ENCODE assay signal across 24 cellular contexts in genomic region chr15:64772488-64772887, GRCh38. TPM values are rescaled to one million over a fixed set of nuclear protein-coding genes. Genes with fewer than 3 reads are reported as not detected.
DNase-seq lines count a peak whose midpoint lies in the region; ATAC-seq, FAIRE-seq and TF ChIP-seq lines count a peak whose summit lies in the region.
"Had no signal": no experiment of that assay in that cellular context is flagged by ENCODE, and none has a peak within 500 bp of the region (broad histone marks: within the 10 kb centered on the region; RNA-seq: fewer than 3 reads in every experiment).

No MANE protein-coding gene starts in this region.

- H2BK5ac ChIP-seq in H1 (ENCODE audit: low read depth, low read length) = peak overlapping the region; percentile 2; the same call in 1 of the 2 replicates

- no peak overlapping the region for H4K91ac ChIP-seq in H1 (replicated peaks; ENCODE audit: insufficient read length, low read length)

- no peak overlapping the region for H3K27ac Mint-ChIP-seq in neural crest cell (ENCODE audit: unreplicated experiment)
- H3K27ac Mint-ChIP-seq: dendritic cell treated with granulocyte-macrophage colony-stimulating factor and Interleukin-4, amounts not matched to agents 40 ng/mL and 50 ng/mL, for 4 days; neural progenitor cell; stimulated activated memory B cell treated with anti-CD40 and anti-IgM and Interleukin-4, amounts not matched to agents 10 μg/mL and 1 μg/mL and 100 μg/mL, for 72 hours had no signal

- H2BK120ac ChIP-seq in H1 (replicated peaks; ENCODE audit: low read depth, low read length) = no peak overlapping the region

- no peak overlapping the region for H2AFZ ChIP-seq in H1 (ENCODE audit: low read length)
- H2AFZ ChIP-seq: neural progenitor cell had no signal

- no peak overlapping the region for H2BK12ac ChIP-seq in H1 (ENCODE audit: low read depth, low read length)

- peak; percentile 65 for FAIRE-seq in H1 (lab: Jason Lieb, UNC)
- FAIRE-seq: H54, islet of Langerhans had no signal

- peak overlapping the region; percentile 5 for H3K4me3 Mint-ChIP-seq in neural crest cell
- H3K4me3 Mint-ChIP-seq: dendritic cell treated with granulocyte-macrophage colony-stimulating factor and Interleukin-4, amounts not matched to agents 40 ng/mL and 50 ng/mL, for 4 days; stimulated activated memory B cell treated with anti-CD40 and anti-IgM and Interleukin-4, amounts not matched to agents 10 μg/mL and 1 μg/mL and 100 μg/mL, for 72 hours had no signal

- H3K27ac ChIP-seq in HUES48 (ENCODE audit: low read depth, low read length) (peak overlapping the region; percentile 78), H1 (ENCODE audit: low read depth, low read length) (peak overlapping the region; percentile 13; the same call in 1 of the 2 replicates), aorta (ENCODE audit: low read depth in 1 of 2, low read length in 2 of 2) (no peak overlapping the region), left lung (no peak overlapping the region)
- H3K27ac ChIP-seq: lower lobe of right lung, neural progenitor cell, RWPE1 had no signal

- H3K36me3 Mint-ChIP-seq in neural crest cell (ENCODE audit: low read depth) = no peaks in the 10 kb centered on the region
- H3K36me3 Mint-ChIP-seq: neural progenitor cell; stimulated activated memory B cell treated with anti-CD40 and anti-IgM and Interleukin-4, amounts not matched to agents 10 μg/mL and 1 μg/mL and 100 μg/mL, for 72 hours had no signal

- TF ChIP-seq RAD21 in H1 (IDR thresholded peaks at IDR 0.05 in 1 of 2, conservative IDR thresholded peaks at IDR 0.05 in 1 of 2; ENCODE audit: low read depth in 2 of 2, low read length in 2 of 2) = no peak

- intact Hi-C loops in aorta (cut with DNase I) = no loop called here
- intact Hi-C loops in left lung (cut with DNase I) = no loop called here

- no peaks in the 10 kb centered on the region for H3K9me3 ChIP-seq in HUES48 (ENCODE audit: control insufficient read depth, insufficient read depth, low read length)
- H3K9me3 ChIP-seq in H1 (ENCODE audit: insufficient read depth in 2 of 2, low read depth in 1 of 2, low read length in 1 of 2) = no peaks in the 10 kb centered on the region
- H3K9me3 ChIP-seq in aorta (ENCODE audit: control insufficient read depth, low read length) = no peaks in the 10 kb centered on the region
- no peaks in the 10 kb centered on the region for H3K9me3 ChIP-seq in left lung
- H3K9me3 ChIP-seq: BE2C, lower lobe of right lung had no signal

- peaks cover 14% of the 10 kb centered on the region for H3K23me2 ChIP-seq in H1 (ENCODE audit: low read depth, low read length)

- peaks cover 40% of the 10 kb centered on the region for H3K4me1 ChIP-seq in HUES48 (ENCODE audit: control insufficient read depth, insufficient read depth, low read length)
- H3K4me1 ChIP-seq in H1 (replicated peaks in 1 of 4; ENCODE audit: control insufficient read depth in 3 of 4, insufficient read depth in 4 of 4, low read length in 3 of 4) = peaks cover 22 to 32% (median 28%) of the 10 kb centered on the region in 4 experiments
- H3K4me1 ChIP-seq in aorta (ENCODE audit: control insufficient read depth in 1 of 2, insufficient read depth in 2 of 2, low read length in 2 of 2) = no peaks in the 10 kb centered on the region
- H3K4me1 ChIP-seq in left lung = peaks cover 7 to 15% of the 10 kb centered on the region in 2 donors
- H3K4me1 ChIP-seq: BE2C, lower lobe of right lung had no signal

- H3K4me1 Mint-ChIP-seq in neural crest cell = peaks cover 27% of the 10 kb centered on the region

- H4K20me1 ChIP-seq in H1 (replicated peaks in 1 of 2; ENCODE audit: control insufficient read depth in 1 of 2, insufficient read depth in 2 of 2, low read length in 2 of 2) = peaks cover 8% of the 10 kb centered on the region in 2 experiments

- no peak overlapping the region for H2BK15ac ChIP-seq in H1 (ENCODE audit: low read length)

- H3K79me1 ChIP-seq in H1 (ENCODE audit: low read depth, low read length) = peaks cover 10% of the 10 kb centered on the region; the same call in 1 of the 2 replicates

- H3K14ac ChIP-seq in H1 (ENCODE audit: insufficient read length) = no peak overlapping the region

- H2BK20ac ChIP-seq in H1 (ENCODE audit: low read length) = no peak overlapping the region

- no peak for TF ChIP-seq POLR2A in H1 (IDR thresholded peaks at IDR 0.05; ENCODE audit: control extremely low read depth in 1 of 2, low read depth in 2 of 2, low read length in 2 of 2)

- CTCF ChIA-PET in H1 (lab: Charles Lee; ENCODE audit: partially characterized antibody) = interaction anchor here (0.7 to 46.3 kb wide), 3 partner anchors 10 to 39 kb away, joined by 3 to 883 read pairs (median 5); no protein-coding TSS in a partner anchor

- no peaks in the 10 kb centered on the region for H3K27me3 Mint-ChIP-seq in neural crest cell (ENCODE audit: low read depth)

- DNase-seq in CMK (ENCODE audit: low read depth) (peak; percentile 62), H1 (ENCODE audit: low read depth in 1 of 2, low spot score in 2 of 2) (no peak), neural crest cell (ENCODE audit: low read depth, low spot score) (no peak), aorta (no peak), left lung (no peak)
- DNase-seq: activated CD4-positive, alpha-beta T cell treated with anti-CD3 and anti-CD28 coated beads for 1 hour; activated T-cell treated with anti-CD3 and anti-CD28 coated beads, Interleukin-2, amount 50 U/mL, for 1 hour; BE2C; Kasumi-1; lower lobe of right lung; NCI-H187 treated with DMSO at 0.1 percent for 48 hours; NCI-H748 treated with DMSO at 0.1 percent for 48 hours; stimulated activated CD4-positive, alpha-beta T cell treated with anti-CD3 and anti-CD28 coated beads, Interleukin-2, amount 100 ng/mL, for 24 hours; T1000 had no signal

- peak overlapping the region; percentile 93 to 94 for H3K4me2 ChIP-seq in H1 (ENCODE audit: insufficient read depth in 1 of 2, low read depth in 2 of 2, low read length in 2 of 2)
- H3K4me2 ChIP-seq: neural progenitor cell had no signal

- no peak overlapping the region for H4K8ac ChIP-seq in H1 (ENCODE audit: extremely low read depth, insufficient read depth, low read length)

- POLR2A ChIA-PET in H1 (lab: Charles Lee; ENCODE audit: partially characterized antibody) = interaction anchor here (0.7 to 3.8 kb wide), 10 partner anchors 9 to 93 kb away, joined by 3 to 46 read pairs (median 3); no protein-coding TSS in a partner anchor

- no peak overlapping the region for H3K4ac ChIP-seq in H1 (replicated peaks; ENCODE audit: insufficient read length, low read depth, low read length)

- peaks cover 53 to 93% of the 10 kb centered on the region in 2 experiments for H3K79me2 ChIP-seq in H1 (ENCODE audit: control insufficient read depth in 1 of 2, insufficient read depth in 2 of 2, low read length in 2 of 2)

- H3K9ac ChIP-seq in HUES48 (ENCODE audit: low read depth, low read length) = peak overlapping the region; percentile 41; the same call in 1 of the 2 replicates
- H3K9ac ChIP-seq in H1 (replicated peaks in 1 of 4; ENCODE audit: extremely low read depth in 1 of 4, low read depth in 3 of 4, low read length in 3 of 4) = peak overlapping the region in 1 of 4 experiments; percentile 33; a peak in 1 of 7 replicates
- H3K9ac ChIP-seq: neural progenitor cell had no signal

- 0 out of 2 replicates have a peak overlapping the region, but pooled peaks have one; percentile 20 for H3K18ac ChIP-seq in H1 (ENCODE audit: extremely low read depth, low read length)

- TF ChIP-seq EP300 in H1 (IDR thresholded peaks at IDR 0.05; ENCODE audit: borderline replicate concordance in 1 of 2, low read depth in 2 of 2, low read length in 2 of 2) = no peak

- WGBS in H1 (ENCODE audit: extremely low coverage in 1 of 2, insufficient coverage in 1 of 2, insufficient read length in 1 of 2, insufficient replicate concordance in 2 of 2, low coverage in 1 of 2, low lambda C conversion rate in 2 of 2, missing lambda C conversion rate in 1 of 2), 2 experiments = 40% methylated on average over 3 of the region's 3 CpGs; no CpG with 5 or more reads in 1 of the 2 experiments
- 74 to 81% methylated on average over 3 of the region's 3 CpGs for WGBS in aorta, 2 donors

- H3K36me3 ChIP-seq in HUES48 (ENCODE audit: control insufficient read depth, insufficient read depth, low read length) = no peaks in the 10 kb centered on the region; the same call in 1 of the 2 replicates
- 0 out of 8 replicates have a peak, but pooled peaks cover 0 to 5% (median 0%) of the 10 kb centered on the region in 4 experiments for H3K36me3 ChIP-seq in H1 (ENCODE audit: control insufficient read depth in 2 of 4, insufficient read depth in 4 of 4, low read length in 3 of 4)
- no peaks in the 10 kb centered on the region for H3K36me3 ChIP-seq in aorta (ENCODE audit: control insufficient read depth in 1 of 2, insufficient read depth in 2 of 2, low read length in 1 of 2)
- no peaks in the 10 kb centered on the region for H3K36me3 ChIP-seq in left lung
- H3K36me3 ChIP-seq: BE2C, lower lobe of right lung, neural progenitor cell had no signal

- TF ChIP-seq CTCF in H1 (IDR thresholded peaks at IDR 0.05; ENCODE audit: control extremely low read depth in 1 of 3, insufficient read depth in 1 of 3, low read depth in 1 of 3, low read length in 3 of 3) (no peak), neural crest cell (conservative IDR thresholded peaks at IDR 0.05) (no peak), left lung (IDR thresholded peaks at IDR 0.05) (no peak)

- no peaks in the 10 kb centered on the region for H3K9me3 Mint-ChIP-seq in neural crest cell
- H3K9me3 Mint-ChIP-seq: dendritic cell treated with granulocyte-macrophage colony-stimulating factor and Interleukin-4, amounts not matched to agents 40 ng/mL and 50 ng/mL, for 4 days; neural progenitor cell; stimulated activated memory B cell treated with anti-CD40 and anti-IgM and Interleukin-4, amounts not matched to agents 10 μg/mL and 1 μg/mL and 100 μg/mL, for 72 hours had no signal

- H3K4me3 ChIP-seq in HUES48 (ENCODE audit: low read depth, low read length) = peak overlapping the region; percentile 70
- peak overlapping the region; percentile 10 to 73 (median 14); a peak in 5 of 8 replicates for H3K4me3 ChIP-seq in H1 (ENCODE audit: extremely low read depth in 1 of 4, insufficient read depth in 2 of 4, low read depth in 3 of 4, low read length in 4 of 4)
- no peak overlapping the region for H3K4me3 ChIP-seq in aorta (ENCODE audit: low read length in 2 of 2)
- H3K4me3 ChIP-seq in left lung = no peak overlapping the region
- H3K4me3 ChIP-seq: lower lobe of right lung, neural progenitor cell had no signal

- H3K56ac ChIP-seq in H1 (replicated peaks; ENCODE audit: insufficient read length, low read depth, low read length) = no peak overlapping the region

- no peak overlapping the region for H4K5ac ChIP-seq in H1 (ENCODE audit: insufficient read length, low read depth, low read length)

- H2AK5ac ChIP-seq in H1 (ENCODE audit: low read depth, low read length) = no peak overlapping the region; the same call in 1 of the 2 replicates

- no peak overlapping the region for H3K23ac ChIP-seq in H1 (ENCODE audit: insufficient read length)

- no peaks in the 10 kb centered on the region for H3K27me3 ChIP-seq in HUES48 (ENCODE audit: control insufficient read depth, insufficient read depth, low read length)
- no peaks in the 10 kb centered on the region for H3K27me3 ChIP-seq in H1 (replicated peaks in 1 of 4; ENCODE audit: control insufficient read depth in 3 of 4, extremely low read depth in 1 of 4, insufficient read depth in 3 of 4, low read length in 3 of 4)
- no peaks in the 10 kb centered on the region for H3K27me3 ChIP-seq in aorta (ENCODE audit: control insufficient read depth in 1 of 2, insufficient read depth in 2 of 2, low read length in 1 of 2)
- H3K27me3 ChIP-seq in left lung = peaks cover 0 to 53% of the 10 kb centered on the region in 2 donors

- no peak for ATAC-seq in GM21717 (IDR thresholded peaks at IDR 0.05; ENCODE audit: unreplicated experiment)
- ATAC-seq in GM19023 (IDR thresholded peaks at IDR 0.05; ENCODE audit: unreplicated experiment) = no peak
- no peak for ATAC-seq in aorta (ENCODE audit: low FRiP score)
- ATAC-seq in left lung = no peak
- ATAC-seq: lower lobe of right lung; stimulated activated memory B cell treated with anti-CD40 and anti-IgM and Interleukin-4, amounts not matched to agents 10 μg/mL and 1 μg/mL and 100 μg/mL, for 72 hours had no signal

RNA-seq across cellular contexts. Expression of gene RBPMS2, which starts 2.9 kb away (rescaled TPM):
- 238 and 243 TPM in 2 replicates for total RNA-seq in H1 (2021; fragmentation: NEBNext Ultra II Directional; extraction: Animal tissue kit (Norgen Biotek cat#: 25700))
- polyA plus RNA-seq in H1 (2011; rRNA removed) (55.8 and 104 TPM in 2 replicates), aorta (1 to 10 TPM in 1 of 2 donors, under 1 TPM in 1; 0.51 to 1.0 TPM)
- 31.2 TPM for polyA plus RNA-seq in H1 (2011; cell fraction: cytosol; rRNA removed)
- 88.9 TPM for polyA plus RNA-seq in H1 (2011; cell fraction: nucleus; rRNA removed)
- polyA plus RNA-seq in H1 (2012, experiment 1 of 2) = 145 to 173 TPM (median 167 TPM) in 4 replicates
- polyA plus RNA-seq in H1 (2012, experiment 2 of 2) = 212 TPM
- polyA plus RNA-seq in H1 (2013, experiment 1 of 2) = 218 TPM
- 220 TPM for polyA plus RNA-seq in H1 (2013, experiment 2 of 2)
- 28.4 and 38.8 TPM in 2 replicates for polyA minus RNA-seq in H1 (2011; rRNA and poly(A)+ RNA removed)
- polyA minus RNA-seq in H1 (2011; cell fraction: cytosol; rRNA and poly(A)+ RNA removed) = 90.8 TPM
- polyA minus RNA-seq in H1 (2011; cell fraction: nucleus; rRNA and poly(A)+ RNA removed) = 44.7 TPM
- total RNA-seq in neural crest cell (40.3 and 40.5 TPM in 2 replicates), aorta (1 to 10 TPM; 6.9 to 9.9 TPM), left lung (1 to 10 TPM; 3.7 to 4.7 TPM)
- total RNA-seq: HT-29 had no signal

RNA-seq across cellular contexts. Expression of gene PIF1, which starts 53.0 kb away (rescaled TPM):
- 136 and 138 TPM in 2 replicates for total RNA-seq in H1 (2021; fragmentation: NEBNext Ultra II Directional; extraction: Animal tissue kit (Norgen Biotek cat#: 25700))
- polyA plus RNA-seq in H1 (2011; rRNA removed) (73.3 and 109 TPM in 2 replicates), aorta (1 to 10 TPM in 1 of 2 donors, under 1 TPM in 1; 0.50 to 4.2 TPM)
- polyA plus RNA-seq in H1 (2011; cell fraction: cytosol; rRNA removed) = 187 TPM
- 354 TPM for polyA plus RNA-seq in H1 (2011; cell fraction: nucleus; rRNA removed)
- 86.6 to 119 TPM (median 110 TPM) in 4 replicates for polyA plus RNA-seq in H1 (2012, experiment 1 of 2)
- polyA plus RNA-seq in H1 (2012, experiment 2 of 2) = 48.2 TPM
- 97.6 TPM for polyA plus RNA-seq in H1 (2013, experiment 1 of 2)
- polyA plus RNA-seq in H1 (2013, experiment 2 of 2) = 85.4 TPM
- polyA minus RNA-seq in H1 (2011; rRNA and poly(A)+ RNA removed) = 36.6 and 38.3 TPM in 2 replicates
- polyA minus RNA-seq in H1 (2011; cell fraction: cytosol; rRNA and poly(A)+ RNA removed) = 57.2 TPM
- polyA minus RNA-seq in H1 (2011; cell fraction: nucleus; rRNA and poly(A)+ RNA removed) = 83.5 TPM
- total RNA-seq in neural crest cell (53.2 and 62.7 TPM in 2 replicates), aorta (1 to 10 TPM in 1 of 2 donors, under 1 TPM in 1; 0.65 to 2.8 TPM), left lung (1 to 10 TPM; 1.6 to 2.7 TPM)

Comparison
In these comparisons a context has a peak if more than half of its experiments do, and no peak if none do; other contexts are left out.
1. H3K27ac ChIP-seq: peak in HUES48 (single experiment) and H1 (single experiment); none in aorta (0 of 2) and left lung (0 of 2).
2. H3K4me3 ChIP-seq: peak in HUES48 (single experiment) and H1 (4 of 4); none in aorta (0 of 2) and left lung (0 of 2).
3. RNA of gene PIF1, which starts 53.0 kb away (total RNA-seq): 136 to 138 TPM in H1 and 53.2 to 62.7 TPM in neural crest cell; 0.65 to 2.8 TPM in aorta and 1.6 to 2.7 TPM in left lung; every median in the first group is over 10 times any median in the second.